Comparison of ENCODE assay signal across 8 cellular contexts in genomic region chr16:71288890-71289731, GRCh38. TPM values are rescaled to one million over a fixed set of nuclear protein-coding genes. Genes with fewer than 3 reads are reported as not detected.
A peak's percentile ranks its signal among the peaks of the same experiment; 100 is the strongest.
DNase-seq lines count a peak whose midpoint lies in the region; TF ChIP-seq lines count a peak whose summit lies in the region.

A gene with protein sequence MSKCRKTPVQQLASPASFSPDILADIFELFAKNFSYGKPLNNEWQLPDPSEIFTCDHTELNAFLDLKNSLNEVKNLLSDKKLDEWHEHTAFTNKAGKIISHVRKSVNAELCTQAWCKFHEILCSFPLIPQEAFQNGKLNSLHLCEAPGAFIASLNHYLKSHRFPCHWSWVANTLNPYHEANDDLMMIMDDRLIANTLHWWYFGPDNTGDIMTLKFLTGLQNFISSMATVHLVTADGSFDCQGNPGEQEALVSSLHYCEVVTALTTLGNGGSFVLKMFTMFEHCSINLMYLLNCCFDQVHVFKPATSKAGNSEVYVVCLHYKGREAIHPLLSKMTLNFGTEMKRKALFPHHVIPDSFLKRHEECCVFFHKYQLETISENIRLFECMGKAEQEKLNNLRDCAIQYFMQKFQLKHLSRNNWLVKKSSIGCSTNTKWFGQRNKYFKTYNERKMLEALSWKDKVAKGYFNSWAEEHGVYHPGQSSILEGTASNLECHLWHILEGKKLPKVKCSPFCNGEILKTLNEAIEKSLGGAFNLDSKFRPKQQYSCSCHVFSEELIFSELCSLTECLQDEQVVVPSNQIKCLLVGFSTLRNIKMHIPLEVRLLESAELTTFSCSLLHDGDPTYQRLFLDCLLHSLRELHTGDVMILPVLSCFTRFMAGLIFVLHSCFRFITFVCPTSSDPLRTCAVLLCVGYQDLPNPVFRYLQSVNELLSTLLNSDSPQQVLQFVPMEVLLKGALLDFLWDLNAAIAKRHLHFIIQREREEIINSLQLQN (minus strand): TSS chr16:71289402. CDS start chr16:71285920, 3,482 bp downstream.

- peaks cover 21% of the 10 kb centered on the region for H3K36me3 ChIP-seq in suprapubic skin

- H3K27me3 Mint-ChIP-seq in activated naive CD4-positive, alpha-beta T cell treated with anti-CD3 and anti-CD28 coated beads, Interleukin-2, amount 10 ng/mL, durations not matched to agents 7 days and 5 days = peaks cover 13% of the 10 kb centered on the region

- H3K4me1 ChIP-seq in suprapubic skin = peaks cover 28% of the 10 kb centered on the region

- H3K9me3 ChIP-seq in suprapubic skin = no peaks in the 10 kb centered on the region

- TF ChIP-seq CTCF in HFF-Myc (IDR thresholded peaks at IDR 0.05; ENCODE audit: low read depth, low read length, missing control alignments) = no peak
- no peak for TF ChIP-seq CTCF in suprapubic skin (IDR thresholded peaks at IDR 0.05)

- no peaks in the 10 kb centered on the region for H3K9me3 Mint-ChIP-seq in activated naive CD4-positive, alpha-beta T cell treated with anti-CD3 and anti-CD28 coated beads, Interleukin-2, amount 10 ng/mL, durations not matched to agents 7 days and 5 days

- peak within 1 kb of the TSS; percentile 89 for H3K27ac Mint-ChIP-seq in activated naive CD4-positive, alpha-beta T cell treated with anti-CD3 and anti-CD28 coated beads, Interleukin-2, amount 10 ng/mL, durations not matched to agents 7 days and 5 days

- no peak for TF ChIP-seq EP300 in suprapubic skin (IDR thresholded peaks at IDR 0.05)

- peak within 1 kb of the TSS; percentile 96 for H3K27ac ChIP-seq in suprapubic skin

- TF ChIP-seq POLR2A in suprapubic skin (IDR thresholded peaks at IDR 0.05) = peak in 1 of 2 donors; percentile 61

- CTCF ChIA-PET in activated naive CD4-positive, alpha-beta T cell treated with anti-CD3 and anti-CD28 coated beads, Interleukin-2, amount 10 ng/mL, durations not matched to agents 7 days and 5 days (lab: Charles Lee) = interaction anchor here (0.6 to 2.2 kb wide), 2 partner anchors 23 to 210 kb away, joined by 3 to 11 read pairs; no protein-coding TSS in a partner anchor

- H3K4me3 Mint-ChIP-seq in activated naive CD4-positive, alpha-beta T cell treated with anti-CD3 and anti-CD28 coated beads, Interleukin-2, amount 10 ng/mL, durations not matched to agents 7 days and 5 days = peak within 1 kb of the TSS; percentile 82

- H3K4me3 ChIP-seq in HFF-Myc (replicated peaks; ENCODE audit: low read depth, low read length) (peak within 1 kb of the TSS; percentile 81), suprapubic skin (peak within 1 kb of the TSS; percentile 89)

- peak; percentile 99 for DNase-seq in GM03348 (ENCODE audit: low spot score)
- peak; percentile 81 for DNase-seq in HFF-Myc (ENCODE audit: extremely low read depth, low read depth)
- peak; percentile 97 for DNase-seq in NAMALWA (ENCODE audit: low spot score)
- DNase-seq in SK-N-DZ (ENCODE audit: low spot score) = peak; percentile 97
- peak; percentile 94 for DNase-seq in activated naive CD4-positive, alpha-beta T cell treated with anti-CD3 and anti-CD28 coated beads, Interleukin-2, amount 10 ng/mL, durations not matched to agents 7 days and 5 days
- peak; percentile 93 for DNase-seq in germinal center (ENCODE audit: low spot score)
- DNase-seq in nucleus accumbens (lab: John Stamatoyannopoulos, UW) = peak; percentile 29 to 96 (median 90)
- DNase-seq in suprapubic skin (ENCODE audit: low spot score in 2 of 2) = peak; percentile 96 to 97

- H3K4me1 Mint-ChIP-seq in activated naive CD4-positive, alpha-beta T cell treated with anti-CD3 and anti-CD28 coated beads, Interleukin-2, amount 10 ng/mL, durations not matched to agents 7 days and 5 days = peaks cover 21% of the 10 kb centered on the region

- WGBS in suprapubic skin = under 1% methylated on average over 23 of the region's 60 CpGs

- H3K36me3 Mint-ChIP-seq in activated naive CD4-positive, alpha-beta T cell treated with anti-CD3 and anti-CD28 coated beads, Interleukin-2, amount 10 ng/mL, durations not matched to agents 7 days and 5 days = peaks cover 40% of the 10 kb centered on the region

- H3K27me3 ChIP-seq in suprapubic skin = peaks cover 5% of the 10 kb centered on the region

RNA-seq across cellular contexts. Expression of the gene that starts here (rescaled TPM):
- 19.1 and 22.2 TPM in 2 replicates for polyA plus RNA-seq in SK-N-DZ (2014; cell fraction: cytosol; rRNA removed)
- polyA plus RNA-seq in SK-N-DZ (2014; cell fraction: nucleus; rRNA removed) = 19.1 and 32.4 TPM in 2 replicates
- 10 to 100 TPM; 17.9 to 21.3 (median 19.6) TPM for total RNA-seq in suprapubic skin

Comparison
In these comparisons a context has a peak if more than half of its experiments do, and no peak if none do; other contexts are left out.
1. Peak in every context shown above with its lines: DNase-seq, H3K4me3 ChIP-seq and H3K27ac ChIP-seq.